In the genomic region with DNA sequence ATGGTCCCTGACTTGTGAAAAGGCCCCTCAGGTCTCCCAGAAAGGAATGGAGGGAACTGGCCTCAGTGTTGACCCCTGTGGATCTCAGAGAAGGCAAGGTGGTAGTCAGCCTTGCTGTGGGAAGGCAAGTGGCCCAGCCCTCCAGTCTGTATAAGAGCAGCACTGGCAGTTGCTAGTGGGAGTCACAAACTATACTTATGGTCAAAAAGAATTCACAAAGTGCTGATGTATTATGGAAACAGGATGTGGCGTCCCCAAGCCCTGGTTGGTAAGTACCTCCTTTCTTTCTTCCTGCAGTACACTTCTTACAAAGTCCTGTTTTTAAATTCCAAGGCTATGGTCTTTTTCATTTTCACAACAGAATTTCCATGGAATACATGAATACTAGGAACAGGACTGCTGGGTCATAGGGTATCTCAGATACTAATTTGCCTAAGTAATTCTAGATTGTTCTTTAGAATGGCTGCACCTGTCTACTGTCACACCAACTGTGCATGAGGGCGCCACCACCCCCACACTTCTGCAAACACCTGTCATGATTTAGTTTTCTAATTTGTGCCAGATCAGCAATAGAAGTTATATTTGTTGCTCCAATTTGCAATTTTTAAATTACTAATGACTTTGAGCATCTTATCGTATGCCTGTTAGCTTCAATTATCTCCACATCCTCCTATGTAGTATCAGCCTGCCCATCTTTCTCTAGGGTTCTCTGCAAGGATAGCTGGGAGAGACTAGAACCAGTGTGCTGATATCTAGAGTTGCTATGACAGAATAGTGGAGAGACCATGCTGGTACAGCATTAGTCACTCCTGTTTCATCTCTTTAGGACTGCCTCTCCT, we compare ENCODE assay signal across 10 cellular contexts. TPM values are rescaled to one million over a fixed set of nuclear protein-coding genes. Genes with fewer than 3 reads are reported as not detected.
DNase-seq lines count a peak whose midpoint lies in the region; ATAC-seq, FAIRE-seq and TF ChIP-seq lines count a peak whose summit lies in the region.
"Had no signal": no experiment of that assay in that cellular context is flagged by ENCODE, and none has a peak within 500 bp of the region (broad histone marks: within the 10 kb centered on the region; RNA-seq: fewer than 3 reads in every experiment).

No MANE protein-coding gene starts in this region.

- no peak overlapping the region for H3K27ac ChIP-seq in CD8-positive, alpha-beta T cell (ENCODE audit: low read depth, low read length)
- H3K27ac ChIP-seq in small intestine (ENCODE audit: low read depth in 1 of 2, low read length in 1 of 2) (peak overlapping the region in 1 of 2 donors; percentile 72), ascending aorta (no peak overlapping the region)

- H3K4me3 Mint-ChIP-seq in CD8-positive, alpha-beta T cell, result no peak overlapping the region
- H3K4me3 Mint-ChIP-seq in T-helper 2 cell treated with Interferon-gamma antibody and Interleukin-4, amounts not matched to agents 5 μg/mL and 100 μg/mL, for 36 hours, result peak overlapping the region; percentile 45

- peaks cover 21% of the 10 kb centered on the region for H3K4me1 ChIP-seq in CD8-positive, alpha-beta T cell (ENCODE audit: insufficient read depth, low read length)
- H3K4me1 ChIP-seq in small intestine (ENCODE audit: control insufficient read depth in 2 of 2, insufficient read depth in 1 of 2, low read depth in 1 of 2, low read length in 1 of 2) (no peaks in the 10 kb centered on the region), ascending aorta (no peaks in the 10 kb centered on the region)
- H3K4me1 ChIP-seq: Caco-2 had no signal

- peak; percentile 48 for ATAC-seq in CD8-positive, alpha-beta T cell
- ATAC-seq in GM18907 (IDR thresholded peaks at IDR 0.05; ENCODE audit: unreplicated experiment) (peak; percentile 77), HG02852 (IDR thresholded peaks at IDR 0.05; ENCODE audit: unreplicated experiment) (peak; percentile 66)

- intact Hi-C loops in CD8-positive, alpha-beta T cell (cut with DNase I, micrococcal nuclease), result loop anchor here in 1 of 2 experiments (5.0 to 10.0 kb wide), 2 partner anchors 73 to 690 kb away; no protein-coding TSS in a partner anchor
- intact Hi-C loops in ascending aorta (cut with DNase I), result loop anchor here (10.0 kb wide), 1 partner anchor 180 kb away; no protein-coding TSS in a partner anchor

- peak overlapping the region; percentile 69 for H3K27ac Mint-ChIP-seq in CD8-positive, alpha-beta T cell
- peak overlapping the region; percentile 88 for H3K27ac Mint-ChIP-seq in T-helper 2 cell treated with Interferon-gamma antibody and Interleukin-4, amounts not matched to agents 5 μg/mL and 100 μg/mL, for 36 hours

- no peak overlapping the region for H3K4me3 ChIP-seq in CD8-positive, alpha-beta T cell (ENCODE audit: low read depth, low read length)
- H3K4me3 ChIP-seq in small intestine (ENCODE audit: low read depth in 1 of 2, low read length in 2 of 2), result no peak overlapping the region
- no peak overlapping the region for H3K4me3 ChIP-seq in ascending aorta

- no peak for TF ChIP-seq CTCF in CD8-positive, alpha-beta T cell (IDR thresholded peaks at IDR 0.05)
- no peak for TF ChIP-seq CTCF in ascending aorta (IDR thresholded peaks at IDR 0.05)

- DNase-seq in CD8-positive, alpha-beta T cell, result peak in 1 of 7 experiments; percentile 15
- DNase-seq in T-helper 2 cell treated with Interferon-gamma antibody and Interleukin-4, amounts not matched to agents 5 μg/mL and 100 μg/mL, for 36 hours (ENCODE audit: low spot score), result peak; percentile 44
- no peak for DNase-seq in small intestine
- DNase-seq in putamen (ENCODE audit: low spot score), result no peak
- DNase-seq in ascending aorta (ENCODE audit: low spot score in 2 of 2), result no peak
- DNase-seq in NCI-H69 (lab: John Stamatoyannopoulos, UW), result no peak
- DNase-seq: Caco-2, NCI-H1436 had no signal

- CTCF ChIA-PET in CD8-positive, alpha-beta T cell (lab: Charles Lee), result no interaction called here

- no peaks in the 10 kb centered on the region for H3K9me3 ChIP-seq in CD8-positive, alpha-beta T cell (ENCODE audit: low read length)
- H3K9me3 ChIP-seq in small intestine (ENCODE audit: control insufficient read depth, low read depth), result no peaks in the 10 kb centered on the region
- H3K9me3 ChIP-seq in ascending aorta, result no peaks in the 10 kb centered on the region
- H3K9me3 ChIP-seq: Caco-2 had no signal

- no peaks in the 10 kb centered on the region for H3K36me3 Mint-ChIP-seq in CD8-positive, alpha-beta T cell
- no peaks in the 10 kb centered on the region for H3K36me3 Mint-ChIP-seq in T-helper 2 cell treated with Interferon-gamma antibody and Interleukin-4, amounts not matched to agents 5 μg/mL and 100 μg/mL, for 36 hours (ENCODE audit: low read depth)

- H3K27me3 ChIP-seq in CD8-positive, alpha-beta T cell (ENCODE audit: insufficient read depth, low read length), result no peaks in the 10 kb centered on the region
- H3K27me3 ChIP-seq in small intestine (ENCODE audit: control insufficient read depth in 2 of 2, insufficient read depth in 2 of 2, low read length in 2 of 2) (no peaks in the 10 kb centered on the region), ascending aorta (no peaks in the 10 kb centered on the region)

- no peak for FAIRE-seq in small intestine (lab: Jason Lieb, UNC)

- POLR2A ChIA-PET in CD8-positive, alpha-beta T cell (lab: Charles Lee), result no interaction called here

- no peaks in the 10 kb centered on the region for H3K27me3 Mint-ChIP-seq in CD8-positive, alpha-beta T cell (ENCODE audit: low read depth)
- peaks cover 2% of the 10 kb centered on the region for H3K27me3 Mint-ChIP-seq in T-helper 2 cell treated with Interferon-gamma antibody and Interleukin-4, amounts not matched to agents 5 μg/mL and 100 μg/mL, for 36 hours (ENCODE audit: low read depth)

- H3K36me3 ChIP-seq in CD8-positive, alpha-beta T cell (ENCODE audit: insufficient read depth, low read length), result no peaks in the 10 kb centered on the region
- H3K36me3 ChIP-seq in small intestine (ENCODE audit: control insufficient read depth in 2 of 2, insufficient read depth in 2 of 2, low read length in 2 of 2), result no peaks in the 10 kb centered on the region
- H3K36me3 ChIP-seq in ascending aorta, result no peaks in the 10 kb centered on the region

- no peaks in the 10 kb centered on the region for H3K9me3 Mint-ChIP-seq in CD8-positive, alpha-beta T cell
- H3K9me3 Mint-ChIP-seq in T-helper 2 cell treated with Interferon-gamma antibody and Interleukin-4, amounts not matched to agents 5 μg/mL and 100 μg/mL, for 36 hours, result no peaks in the 10 kb centered on the region

- WGBS in small intestine, 3 donors, result 62 to 72% (median 68%) methylated on average over 3 of the region's 3 CpGs

- H3K4me1 Mint-ChIP-seq in CD8-positive, alpha-beta T cell (ENCODE audit: low read depth), result peaks cover 25% of the 10 kb centered on the region
- peaks cover 34% of the 10 kb centered on the region for H3K4me1 Mint-ChIP-seq in T-helper 2 cell treated with Interferon-gamma antibody and Interleukin-4, amounts not matched to agents 5 μg/mL and 100 μg/mL, for 36 hours (ENCODE audit: low read depth)

RNA-seq across cellular contexts. Expression of a gene that starts 40.7 kb away (rescaled TPM):
- total RNA-seq in CD8-positive, alpha-beta T cell, result 10 to 100 TPM; 34.3 to 35.3 TPM
- 10 to 100 TPM; 12.7 to 27.3 (median 13.8) TPM for polyA plus RNA-seq in small intestine
- 27.0 TPM for total RNA-seq in ascending aorta
